Comparison of ENCODE assay signal across 8 cellular contexts in genomic region chr6:136967874-136968752, GRCh38. TPM values are rescaled to one million over a fixed set of nuclear protein-coding genes. Genes with fewer than 3 reads are reported as not detected.
DNase-seq lines count a peak whose midpoint lies in the region; ATAC-seq, FAIRE-seq and TF ChIP-seq lines count a peak whose summit lies in the region.

No MANE protein-coding gene starts in this region.

- POLR2A ChIA-PET in HepG2 (lab: Yijun Ruan, JAX), result no interaction called here

- peak; percentile 88 for ATAC-seq in GM18909 (IDR thresholded peaks at IDR 0.05; ENCODE audit: poor library complexity, unreplicated experiment)
- ATAC-seq in HG03139 (IDR thresholded peaks at IDR 0.05; ENCODE audit: unreplicated experiment), result peak; percentile 91
- ATAC-seq in HepG2, result peak; percentile 99

- in situ Hi-C loops in HepG2 (cut with HindIII; ENCODE audit: extremely low pct_ligation_motif_present, low pct_unique_long_range_greater_than_20kb), result loop anchor here (25.0 kb wide), 1 partner anchor 669 kb away; no protein-coding TSS in a partner anchor

- no peaks in the 10 kb centered on the region for H3K36me3 ChIP-seq in HepG2 (replicated peaks in 1 of 2; ENCODE audit: control insufficient read depth in 1 of 2, insufficient read depth in 2 of 2, low read length in 2 of 2)

- H4K20me1 ChIP-seq in HepG2 (ENCODE audit: insufficient read depth, low read length), result no peaks in the 10 kb centered on the region

- TF ChIP-seq EP300 in HepG2 (IDR thresholded peaks at IDR 0.05; ENCODE audit: low read depth in 2 of 2, low read length in 2 of 2), result no peak
- TF ChIP-seq EP300 in HepG2 (CRISPR knock-in tag; IDR thresholded peaks at IDR 0.05; ENCODE audit: borderline replicate concordance), result no peak

- WGBS in HepG2 (ENCODE audit: low lambda C conversion rate), result 43% methylated on average over 19 of the region's 19 CpGs

- H3K79me2 ChIP-seq in HepG2 (ENCODE audit: insufficient read depth, low read length), result no peaks in the 10 kb centered on the region

- CTCF ChIA-PET in HepG2 (lab: Yijun Ruan, JAX; ENCODE audit: low intra/inter-chr PET ratio, low total read pairs), result interaction anchor here (0.9 to 1.3 kb wide), 3 partner anchors 45 to 674 kb away, joined by 3 to 5 read pairs (median 3); no protein-coding TSS in a partner anchor

- intact Hi-C loops in HepG2 (cut with micrococcal nuclease; ENCODE audit: unreplicated experiment), result loop anchor here (1.0 to 5.0 kb wide), 4 partner anchors 46 to 673 kb away; no protein-coding TSS in a partner anchor

- H3K4me2 ChIP-seq in HepG2 (ENCODE audit: low read depth, low read length), result no peak overlapping the region

- peak; percentile 62 for TF ChIP-seq RAD21 in HepG2 (CRISPR knock-in tag; IDR thresholded peaks at IDR 0.05)

- peak; percentile 31 for DNase-seq in AG09309 (ENCODE audit: low read depth)
- DNase-seq in NCI-H446 (lab: John Stamatoyannopoulos, UW), result peak; percentile 27 to 76
- peak in 3 of 4 experiments; percentile 11 to 33 (median 21) for DNase-seq in activated CD4-positive, CD25-positive, alpha-beta regulatory T cell (lab: John Stamatoyannopoulos, UW)
- peak; percentile 73 for DNase-seq in cerebellar cortex (ENCODE audit: low spot score)
- peak; percentile 69 for DNase-seq in HepG2 (ENCODE audit: low spot score)
- DNase-seq in stimulated activated CD4-positive, alpha-beta T cell treated with anti-CD3 and anti-CD28 coated beads, TNF-alpha, amount 100 ng/mL, for 4 hours (ENCODE audit: low read depth in 3 of 3), result peak; percentile 12 to 24 (median 14)

- H2AFZ ChIP-seq in HepG2 (ENCODE audit: low read length), result no peak overlapping the region

- BruUV-seq in HepG2 (replicated peaks; lab: Mats Ljungman, UMichigan), result no TSS peak

- no peak overlapping the region for H3K9ac ChIP-seq in HepG2 (ENCODE audit: insufficient read depth, low read depth, low read length)

- H3K9me3 ChIP-seq in HepG2 (ENCODE audit: low read length), result no peaks in the 10 kb centered on the region

- peak; percentile 99 for FAIRE-seq in HepG2 (lab: Jason Lieb, UNC)

- no peak for TF ChIP-seq POLR2A in HepG2 (IDR thresholded peaks at IDR 0.05; ENCODE audit: insufficient read depth in 1 of 2, low read depth in 2 of 2, low read length in 2 of 2)

- H3K4me1 ChIP-seq in HepG2 (ENCODE audit: insufficient read depth, low read length), result no peaks in the 10 kb centered on the region

- peaks cover 0 to 7% of the 10 kb centered on the region in 2 experiments; a peak in 1 of 5 replicates for H3K27me3 ChIP-seq in HepG2 (ENCODE audit: control insufficient read depth in 1 of 2, insufficient read depth in 2 of 2, low read length in 2 of 2)

- H3K4me3 ChIP-seq in AG09309 (ENCODE audit: control insufficient read depth, low read depth, low read length) (no peak overlapping the region), HepG2 (replicated peaks in 1 of 3; ENCODE audit: insufficient read depth in 1 of 3, low read depth in 2 of 3, low read length in 3 of 3) (no peak overlapping the region)

- TF ChIP-seq CTCF in AG09309 (IDR thresholded peaks at IDR 0.05; ENCODE audit: control insufficient read depth, insufficient read depth, low read depth, low read length, missing control alignments) (peak; percentile 63), HepG2 (CRISPR knock-in tag; IDR thresholded peaks at IDR 0.05) (peak; percentile 83)

- H3K27ac ChIP-seq in HepG2 (ENCODE audit: extremely low read length, insufficient read depth, low read length), result no peak overlapping the region

TF ChIP-seq in HepG2, 621 proteins besides CTCF, POLR2A, EP300 and RAD21 (continues in another document):
- TF ChIP-seq ZNF614 (CRISPR knock-in tag; IDR thresholded peaks at IDR 0.05; ENCODE audit: borderline replicate concordance) (0 out of 2 replicates have a peak, but pooled peaks have one; percentile 36), MEIS2 (CRISPR knock-in tag; IDR thresholded peaks at IDR 0.05) (no peak), CBX5 (CRISPR knock-in tag; IDR thresholded peaks at IDR 0.05; ENCODE audit: borderline replicate concordance) (peak; percentile 49; the same call in 1 of the 2 replicates), ZNF362 (CRISPR knock-in tag; IDR thresholded peaks at IDR 0.05; ENCODE audit: borderline replicate concordance) (no peak), ZBTB7A (CRISPR knock-in tag; IDR thresholded peaks at IDR 0.05) (no peak), ZNF224 (CRISPR knock-in tag; IDR thresholded peaks at IDR 0.05) (no peak), ZZZ3 (CRISPR knock-in tag; IDR thresholded peaks at IDR 0.05; ENCODE audit: borderline replicate concordance) (no peak), PHF21A (CRISPR knock-in tag; IDR thresholded peaks at IDR 0.05) (no peak), SATB2 (CRISPR knock-in tag; IDR thresholded peaks at IDR 0.05) (no peak), ERF (CRISPR knock-in tag; IDR thresholded peaks at IDR 0.05) (0 out of 2 replicates have a peak, but pooled peaks have one; percentile 33), BRD4 (CRISPR knock-in tag; IDR thresholded peaks at IDR 0.05) (no peak), PAF1 (CRISPR knock-in tag; IDR thresholded peaks at IDR 0.05) (no peak), ZNF501 (CRISPR knock-in tag; IDR thresholded peaks at IDR 0.05) (peak; percentile 37; the same call in 1 of the 2 replicates), HMGXB4 (CRISPR knock-in tag; IDR thresholded peaks at IDR 0.05; ENCODE audit: borderline replicate concordance in 1 of 2, low read depth in 1 of 2) (0 out of 4 replicates have a peak, but pooled peaks of 1 of the 2 experiments have one; percentile 36), SMC3 (IDR thresholded peaks at IDR 0.05; ENCODE audit: low read length) (peak; percentile 86), ZFYVE20 (CRISPR knock-in tag; IDR thresholded peaks at IDR 0.05; ENCODE audit: borderline replicate concordance, low read depth) (no peak), ZNF138 (CRISPR knock-in tag; IDR thresholded peaks at IDR 0.05; ENCODE audit: low read depth) (no peak), TP53 (CRISPR knock-in tag; conservative IDR thresholded peaks at IDR 0.05) (no peak), GABPB1 (CRISPR knock-in tag; IDR thresholded peaks at IDR 0.05) (peak; percentile 68), XRCC5 (optimal IDR thresholded peaks at IDR 0.05; ENCODE audit: low read length) (peak; percentile 72), ZNF747 (CRISPR knock-in tag; IDR thresholded peaks at IDR 0.05; ENCODE audit: borderline replicate concordance) (no peak), BRCA1 (CRISPR knock-in tag; IDR thresholded peaks at IDR 0.05) (no peak), MIER2 (CRISPR knock-in tag; IDR thresholded peaks at IDR 0.05) (peak; percentile 73), ZNF788 (CRISPR knock-in tag; IDR thresholded peaks at IDR 0.05; ENCODE audit: borderline replicate concordance) (peak; percentile 37; the same call in 1 of the 2 replicates), ZNF205 (CRISPR knock-in tag; IDR thresholded peaks at IDR 0.05) (0 out of 2 replicates have a peak, but pooled peaks have one; percentile 44)

RNA-seq across cellular contexts. Expression of gene SLC35D3, which starts 46.0 kb away (rescaled TPM):
- not detected in 2 replicates for total RNA-seq in HepG2 (2016; rRNA removed; fragmentation: Illumina TruSeq; extraction: Trizol)
- total RNA-seq in HepG2 (2016; cell fraction: cytosol; rRNA removed; fragmentation: Illumina TruSeq; extraction: Trizol; ENCODE audit: low read depth), result not detected in 2 replicates
- not detected in 2 replicates for total RNA-seq in HepG2 (2016; cell fraction: insoluble cytoplasmic fraction; rRNA removed; fragmentation: Illumina TruSeq; extraction: Trizol)
- not detected in 2 replicates for total RNA-seq in HepG2 (2016; cell fraction: membrane; rRNA removed; fragmentation: Illumina TruSeq; extraction: Trizol)
- total RNA-seq in HepG2 (2016; cell fraction: nucleus; rRNA removed; fragmentation: Illumina TruSeq; extraction: Trizol), result not detected in 2 replicates
- not detected in 2 replicates for polyA plus RNA-seq in HepG2 (2011; rRNA removed)
- not detected in 2 replicates for polyA plus RNA-seq in HepG2 (2011; cell fraction: cytosol; rRNA removed)
- polyA plus RNA-seq in HepG2 (2011; cell fraction: nucleus; rRNA removed), result not detected in 2 replicates
- polyA plus RNA-seq in HepG2 (2012), result not detected in 2 replicates
- polyA plus RNA-seq in HepG2 (2016; cell fraction: cytosol; fragmentation: Illumina TruSeq; extraction: Trizol; ENCODE audit: low read depth), result not detected in 2 replicates
- not detected in 2 replicates for polyA plus RNA-seq in HepG2 (2016; cell fraction: insoluble cytoplasmic fraction; fragmentation: Illumina TruSeq; extraction: Trizol; ENCODE audit: low read depth)
- polyA plus RNA-seq in HepG2 (2016; cell fraction: membrane; fragmentation: Illumina TruSeq; extraction: Trizol; ENCODE audit: low read depth), result not detected in 2 replicates
- polyA plus RNA-seq in HepG2 (2016; cell fraction: nucleus; fragmentation: Illumina TruSeq; extraction: Trizol; ENCODE audit: insufficient read depth, low read depth), result not detected in 2 replicates
- not detected in 2 replicates for polyA minus RNA-seq in HepG2 (2011; rRNA and poly(A)+ RNA removed; ENCODE audit: low replicate concordance)
- not detected in 2 replicates for polyA minus RNA-seq in HepG2 (2011; cell fraction: cytosol; rRNA and poly(A)+ RNA removed)
- not detected in 2 replicates for polyA minus RNA-seq in HepG2 (2011; cell fraction: nucleus; rRNA and poly(A)+ RNA removed)

Comparison
In these comparisons a context has a peak if more than half of its experiments do, and no peak if none do; other contexts are left out.
1. DNase-seq: peak in every context shown above with its lines; median percentile 73 in cerebellar cortex; 69 in HepG2; 52 in NCI-H446; 31 in AG09309; 21 in activated CD4-positive, CD25-positive, alpha-beta regulatory T cell; 14 in stimulated activated CD4-positive, alpha-beta T cell treated with anti-CD3 and anti-CD28 coated beads, TNF-alpha, amount 100 ng/mL, for 4 hours.